31 cellular contexts compared by ENCODE assay signal in genomic region chr6:129059650-129060049, GRCh38.
"Had no signal": no experiment of that assay in that cellular context is flagged by ENCODE, and none has a peak within 500 bp of the region (broad histone marks: within the 10 kb centered on the region; RNA-seq: fewer than 3 reads in every experiment).

No MANE protein-coding gene starts in this region.

- H3K4me3 ChIP-seq: adrenal gland, body of pancreas, coronary artery, ovary, prostate gland, sigmoid colon, tibial nerve had no signal

- H3K27me3 Mint-ChIP-seq: activated B cell treated with CpG ODN at 0.5 μM for 24 hours; activated CD8-positive, alpha-beta memory T cell treated with anti-CD3 and anti-CD28 coated beads, Interleukin-2, amount 10 ng/mL, durations not matched to agents 7 days and 5 days; naive B cell; stimulated activated memory B cell treated with anti-CD40 and anti-IgM and Interleukin-4, amounts not matched to agents 10 μg/mL and 1 μg/mL and 100 μg/mL, for 72 hours; stimulated activated naive CD8-positive, alpha-beta T cell treated with anti-CD3 and anti-CD28 coated beads, Interleukin-15, amount 100 ng/mL, for 72 hours had no signal

- H3K36me3 ChIP-seq: adrenal gland, ovary, prostate gland, sigmoid colon had no signal

- H3K4me3 Mint-ChIP-seq: activated B cell treated with CpG ODN at 0.5 μM for 24 hours; activated CD8-positive, alpha-beta memory T cell treated with anti-CD3 and anti-CD28 coated beads, Interleukin-2, amount 10 ng/mL, durations not matched to agents 7 days and 5 days; activated CD8-positive, alpha-beta T cell treated with anti-CD3 and anti-CD28 coated beads, Interleukin-2, amount 10 ng/mL, durations not matched to agents 7 days and 5 days; activated naive CD4-positive, alpha-beta T cell treated with anti-CD3 and anti-CD28 coated beads for 36 hours; activated naive CD8-positive, alpha-beta T cell treated with anti-CD3 and anti-CD28 coated beads for 36 hours; activated T-helper 1 cell treated with anti-CD3 and anti-CD28 coated beads, Interleukin-12 subunit alpha, Interleukin-12 subunit beta, Interleukin-2, Interleukin-4 antibody, amounts not matched to agents 30 ng/mL and 10 ng/mL and 1 ng/mL, durations not matched to agents 14 hours and 24 hours and 36 hours; effector memory CD8-positive, alpha-beta T cell; naive B cell; nephron progenitor cell; stimulated activated memory B cell treated with anti-CD40 and anti-IgM and Interleukin-4, amounts not matched to agents 10 μg/mL and 1 μg/mL and 100 μg/mL, for 72 hours; stimulated activated naive CD8-positive, alpha-beta T cell treated with anti-CD3 and anti-CD28 coated beads, Interleukin-15, amount 100 ng/mL, for 72 hours; T-helper 2 cell treated with Interferon-gamma antibody and Interleukin-4, amounts not matched to agents 5 μg/mL and 100 μg/mL, for 36 hours had no signal

- H3K36me3 Mint-ChIP-seq: activated CD8-positive, alpha-beta memory T cell treated with anti-CD3 and anti-CD28 coated beads, Interleukin-2, amount 10 ng/mL, durations not matched to agents 7 days and 5 days; activated naive CD8-positive, alpha-beta T cell treated with anti-CD3 and anti-CD28 coated beads for 36 hours; naive B cell; stimulated activated memory B cell treated with anti-CD40 and anti-IgM and Interleukin-4, amounts not matched to agents 10 μg/mL and 1 μg/mL and 100 μg/mL, for 72 hours had no signal

- DNase-seq: activated B cell treated with CpG ODN at 0.5 μM for 24 hours; activated CD8-positive, alpha-beta memory T cell treated with anti-CD3 and anti-CD28 coated beads, Interleukin-2, amount 10 ng/mL, durations not matched to agents 7 days and 5 days; activated CD8-positive, alpha-beta T cell treated with anti-CD3 and anti-CD28 coated beads, Interleukin-2, amount 10 ng/mL, durations not matched to agents 7 days and 5 days; activated effector memory CD4-positive, alpha-beta T cell treated with anti-CD3 and anti-CD28 coated beads, Interleukin-2, amount 50 U/mL, for 16 hours; activated naive CD4-positive, alpha-beta T cell treated with anti-CD3 and anti-CD28 coated beads for 36 hours; activated naive CD8-positive, alpha-beta T cell treated with anti-CD3 and anti-CD28 coated beads for 36 hours; activated T-cell treated with anti-CD3 and anti-CD28 coated beads for 4 hours; adrenal gland; aorta; body of pancreas; cerebellar nuclear complex; effector memory CD8-positive, alpha-beta T cell; foreskin fibroblast; islet precursor cell; left ventricle myocardium superior; naive B cell; nephron progenitor cell; ovary; sigmoid colon; small intestine; stimulated activated CD4-positive, alpha-beta T cell treated with anti-CD3 and anti-CD28 coated beads, Interleukin-1b, Interleukin-23, amount 100 ng/mL, for 48 hours; stimulated activated CD4-positive, alpha-beta T cell treated with anti-CD3 and anti-CD28 coated beads, Interleukin-4, amount 100 ng/mL, for 4 hours; stimulated activated CD8-positive, alpha-beta memory T cell treated with anti-CD3 and anti-CD28 coated beads, Interleukin-4, amount 100 ng/mL, for 48 hours; stimulated activated naive CD8-positive, alpha-beta T cell treated with anti-CD3 and anti-CD28 coated beads, Interleukin-15, amount 100 ng/mL, for 72 hours; T-helper 1 cell had no signal

- H3K9me3 Mint-ChIP-seq: activated B cell treated with CpG ODN at 0.5 μM for 24 hours; activated naive CD4-positive, alpha-beta T cell treated with anti-CD3 and anti-CD28 coated beads for 36 hours; activated naive CD8-positive, alpha-beta T cell treated with anti-CD3 and anti-CD28 coated beads for 36 hours; activated T-helper 1 cell treated with anti-CD3 and anti-CD28 coated beads, Interleukin-12 subunit alpha, Interleukin-12 subunit beta, Interleukin-2, Interleukin-4 antibody, amounts not matched to agents 30 ng/mL and 10 ng/mL and 1 ng/mL, durations not matched to agents 14 hours and 24 hours and 36 hours; effector memory CD8-positive, alpha-beta T cell; nephron progenitor cell; stimulated activated memory B cell treated with anti-CD40 and anti-IgM and Interleukin-4, amounts not matched to agents 10 μg/mL and 1 μg/mL and 100 μg/mL, for 72 hours; stimulated activated naive CD8-positive, alpha-beta T cell treated with anti-CD3 and anti-CD28 coated beads, Interleukin-15, amount 100 ng/mL, for 72 hours; T-helper 2 cell treated with Interferon-gamma antibody and Interleukin-4, amounts not matched to agents 5 μg/mL and 100 μg/mL, for 36 hours had no signal

- H3K4me1 ChIP-seq: body of pancreas, prostate gland, sigmoid colon had no signal

- H3K27ac Mint-ChIP-seq: activated B cell treated with CpG ODN at 0.5 μM for 24 hours; activated CD8-positive, alpha-beta memory T cell treated with anti-CD3 and anti-CD28 coated beads, Interleukin-2, amount 10 ng/mL, durations not matched to agents 7 days and 5 days; activated CD8-positive, alpha-beta T cell treated with anti-CD3 and anti-CD28 coated beads, Interleukin-2, amount 10 ng/mL, durations not matched to agents 7 days and 5 days; activated naive CD4-positive, alpha-beta T cell treated with anti-CD3 and anti-CD28 coated beads for 36 hours; activated naive CD8-positive, alpha-beta T cell treated with anti-CD3 and anti-CD28 coated beads for 36 hours; activated T-helper 1 cell treated with anti-CD3 and anti-CD28 coated beads, Interleukin-12 subunit alpha, Interleukin-12 subunit beta, Interleukin-2, Interleukin-4 antibody, amounts not matched to agents 30 ng/mL and 10 ng/mL and 1 ng/mL, durations not matched to agents 14 hours and 24 hours and 36 hours; effector memory CD8-positive, alpha-beta T cell; naive B cell; nephron progenitor cell; stimulated activated memory B cell treated with anti-CD40 and anti-IgM and Interleukin-4, amounts not matched to agents 10 μg/mL and 1 μg/mL and 100 μg/mL, for 72 hours; stimulated activated naive CD8-positive, alpha-beta T cell treated with anti-CD3 and anti-CD28 coated beads, Interleukin-15, amount 100 ng/mL, for 72 hours; T-helper 2 cell treated with Interferon-gamma antibody and Interleukin-4, amounts not matched to agents 5 μg/mL and 100 μg/mL, for 36 hours had no signal

- H3K9me3 ChIP-seq: adrenal gland, body of pancreas, ovary, prostate gland, sigmoid colon, tibial nerve had no signal

- H3K27me3 ChIP-seq: adrenal gland, body of pancreas, ovary, sigmoid colon, tibial nerve had no signal

- H3K4me1 Mint-ChIP-seq: activated B cell treated with CpG ODN at 0.5 μM for 24 hours; activated CD8-positive, alpha-beta memory T cell treated with anti-CD3 and anti-CD28 coated beads, Interleukin-2, amount 10 ng/mL, durations not matched to agents 7 days and 5 days; activated naive CD8-positive, alpha-beta T cell treated with anti-CD3 and anti-CD28 coated beads for 36 hours; naive B cell; stimulated activated memory B cell treated with anti-CD40 and anti-IgM and Interleukin-4, amounts not matched to agents 10 μg/mL and 1 μg/mL and 100 μg/mL, for 72 hours; stimulated activated naive CD8-positive, alpha-beta T cell treated with anti-CD3 and anti-CD28 coated beads, Interleukin-15, amount 100 ng/mL, for 72 hours had no signal

- H3K27ac ChIP-seq: adrenal gland, body of pancreas, coronary artery, ovary, prostate gland, sigmoid colon, tibial nerve had no signal
